Comparison of ENCODE assay signal across 11 cellular contexts in genomic region chr5:131096774-131097695, GRCh38.
"Had no signal": no experiment of that assay in that cellular context is flagged by ENCODE, and none has a peak within 500 bp of the region (broad histone marks: within the 10 kb centered on the region; RNA-seq: fewer than 3 reads in every experiment).

No MANE protein-coding gene starts in this region.

- H3K4me3 Mint-ChIP-seq: activated CD8-positive, alpha-beta memory T cell treated with anti-CD3 and anti-CD28 coated beads, Interleukin-2, amount 10 ng/mL, durations not matched to agents 7 days and 5 days; activated naive CD8-positive, alpha-beta T cell treated with anti-CD3 and anti-CD28 coated beads, Interleukin-2, amount 10 ng/mL, durations not matched to agents 7 days and 5 days; neural crest cell; WTC11 had no signal

- H3K27ac Mint-ChIP-seq: activated CD8-positive, alpha-beta memory T cell treated with anti-CD3 and anti-CD28 coated beads, Interleukin-2, amount 10 ng/mL, durations not matched to agents 7 days and 5 days; activated naive CD8-positive, alpha-beta T cell treated with anti-CD3 and anti-CD28 coated beads, Interleukin-2, amount 10 ng/mL, durations not matched to agents 7 days and 5 days; WTC11 had no signal

- H3K4me1 Mint-ChIP-seq: activated CD8-positive, alpha-beta memory T cell treated with anti-CD3 and anti-CD28 coated beads, Interleukin-2, amount 10 ng/mL, durations not matched to agents 7 days and 5 days; activated naive CD8-positive, alpha-beta T cell treated with anti-CD3 and anti-CD28 coated beads, Interleukin-2, amount 10 ng/mL, durations not matched to agents 7 days and 5 days; neural crest cell had no signal

- DNase-seq: activated CD8-positive, alpha-beta memory T cell treated with anti-CD3 and anti-CD28 coated beads, Interleukin-2, amount 10 ng/mL, durations not matched to agents 7 days and 5 days; activated naive CD8-positive, alpha-beta T cell treated with anti-CD3 and anti-CD28 coated beads, Interleukin-2, amount 10 ng/mL, durations not matched to agents 7 days and 5 days; ovary; T-helper 1 cell; transverse colon had no signal

- H3K36me3 Mint-ChIP-seq: WTC11 had no signal

- ATAC-seq: activated CD8-positive, alpha-beta memory T cell treated with anti-CD3 and anti-CD28 coated beads, Interleukin-2, amount 10 ng/mL, durations not matched to agents 7 days and 5 days; Right ventricle myocardium inferior; WTC11 had no signal

- H3K27me3 ChIP-seq: cardiac muscle cell, hepatocyte, ovary, transverse colon had no signal

- H3K4me1 ChIP-seq: transverse colon had no signal

- H3K9me3 Mint-ChIP-seq: neural crest cell had no signal

- H3K36me3 ChIP-seq: cardiac muscle cell, ovary, transverse colon had no signal

- H3K9me3 ChIP-seq: ovary, transverse colon had no signal

- H3K4me3 ChIP-seq: cardiac muscle cell, hepatocyte, ovary, SK-N-MC, transverse colon had no signal

- H3K27ac ChIP-seq: cardiac muscle cell, hepatocyte, ovary, SK-N-MC, transverse colon had no signal
